Comparison of ENCODE assay signal across 14 cellular contexts in genomic region chr2:1614564-1614963, GRCh38.
DNase-seq lines count a peak whose midpoint lies in the region; ATAC-seq and TF ChIP-seq lines count a peak whose summit lies in the region.
"Had no signal": no experiment of that assay in that cellular context is flagged by ENCODE, and none has a peak within 500 bp of the region (broad histone marks: within the 10 kb centered on the region; RNA-seq: fewer than 3 reads in every experiment).

No MANE protein-coding gene starts in this region.

- no peaks in the 10 kb centered on the region for H3K9me3 ChIP-seq in right cardiac atrium (ENCODE audit: control insufficient read depth, low read length)
- no peaks in the 10 kb centered on the region for H3K9me3 ChIP-seq in esophagus squamous epithelium
- H3K9me3 ChIP-seq: thyroid gland had no signal

- TF ChIP-seq CTCF in WTC11 (IDR thresholded peaks at IDR 0.05) (no peak), type B pancreatic cell (conservative IDR thresholded peaks at IDR 0.05) (no peak), esophagus squamous epithelium (IDR thresholded peaks at IDR 0.05) (no peak)

- H3K4me1 Mint-ChIP-seq in WTC11 (peaks cover 57% of the 10 kb centered on the region), type B pancreatic cell (ENCODE audit: unreplicated experiment) (peaks cover 6% of the 10 kb centered on the region)
- peaks cover 1% of the 10 kb centered on the region for H3K4me1 Mint-ChIP-seq in activated T-cell treated with anti-CD3 and anti-CD28 coated beads, Interleukin-2, amount 50 U/mL, for 24 hours (ENCODE audit: low read depth)

- intact Hi-C loops in right cardiac atrium (cut with DNase I): no loop called here
- intact Hi-C loops in left ventricle myocardium superior (cut with micrococcal nuclease): no loop called here
- intact Hi-C loops in esophagus squamous epithelium (cut with DNase I): no loop called here

- WGBS in right cardiac atrium: 73% methylated on average over 10 of the region's 10 CpGs
- 67 to 68% methylated on average over 10 of the region's 10 CpGs for WGBS in esophagus squamous epithelium, 2 donors

- no peak for TF ChIP-seq POLR2A in esophagus squamous epithelium (IDR thresholded peaks at IDR 0.05)

- H3K36me3 ChIP-seq in esophagus squamous epithelium: no peaks in the 10 kb centered on the region
- H3K36me3 ChIP-seq: thyroid gland had no signal

- H3K27ac ChIP-seq in right cardiac atrium (ENCODE audit: low read length) (peak overlapping the region; percentile 25), esophagus squamous epithelium (no peak overlapping the region)
- H3K27ac ChIP-seq: thyroid gland had no signal

- H3K27me3 ChIP-seq in right cardiac atrium (ENCODE audit: control insufficient read depth, insufficient read depth) (no peaks in the 10 kb centered on the region), esophagus squamous epithelium (no peaks in the 10 kb centered on the region)
- H3K27me3 ChIP-seq: thyroid gland had no signal

- POLR2A ChIA-PET in WTC11 (lab: Charles Lee): interaction anchor here (2.1 kb wide), 1 partner anchor 10 kb away, joined by 12 read pairs; no protein-coding TSS in a partner anchor

- H3K4me3 ChIP-seq in right cardiac atrium (ENCODE audit: low read length): no peak overlapping the region
- H3K4me3 ChIP-seq in esophagus squamous epithelium: no peak overlapping the region
- H3K4me3 ChIP-seq: thyroid gland had no signal

- no peaks in the 10 kb centered on the region for H3K9me3 Mint-ChIP-seq in WTC11
- no peaks in the 10 kb centered on the region for H3K9me3 Mint-ChIP-seq in type B pancreatic cell
- no peaks in the 10 kb centered on the region for H3K9me3 Mint-ChIP-seq in activated T-cell treated with anti-CD3 and anti-CD28 coated beads, Interleukin-2, amount 50 U/mL, for 24 hours

- ATAC-seq in right cardiac atrium (no peak), left ventricle myocardium superior (no peak), HG03097 (IDR thresholded peaks at IDR 0.05; ENCODE audit: low FRiP score, unreplicated experiment) (peak; percentile 71), WTC11 (no peak), HG03045 (IDR thresholded peaks at IDR 0.05; ENCODE audit: unreplicated experiment) (no peak)
- ATAC-seq: HCT116 had no signal

- CTCF ChIA-PET in WTC11 (lab: Charles Lee): interaction anchor here (1.0 kb wide), 1 partner anchor 155 kb away, joined by 3 read pairs; no protein-coding TSS in a partner anchor

- H3K4me3 Mint-ChIP-seq in WTC11 (no peak overlapping the region), type B pancreatic cell (no peak overlapping the region)
- no peak overlapping the region for H3K4me3 Mint-ChIP-seq in activated T-cell treated with anti-CD3 and anti-CD28 coated beads, Interleukin-2, amount 50 U/mL, for 24 hours

- no peaks in the 10 kb centered on the region for H3K4me1 ChIP-seq in right cardiac atrium (ENCODE audit: control insufficient read depth, insufficient read depth, low read length)
- no peaks in the 10 kb centered on the region for H3K4me1 ChIP-seq in esophagus squamous epithelium

- H3K36me3 Mint-ChIP-seq in WTC11 (peaks cover 43% of the 10 kb centered on the region), type B pancreatic cell (no peaks in the 10 kb centered on the region)
- no peaks in the 10 kb centered on the region for H3K36me3 Mint-ChIP-seq in activated T-cell treated with anti-CD3 and anti-CD28 coated beads, Interleukin-2, amount 50 U/mL, for 24 hours (ENCODE audit: low read depth)

- DNase-seq in right cardiac atrium (no peak), left ventricle myocardium superior (no peak), WTC11 (ENCODE audit: low spot score) (no peak), type B pancreatic cell (ENCODE audit: extremely low spot score, unreplicated experiment) (no peak), esophagus squamous epithelium (lab: John Stamatoyannopoulos, UW) (no peak)
- no peak for DNase-seq in activated T-cell treated with anti-CD3 and anti-CD28 coated beads, Interleukin-2, amount 50 U/mL, for 24 hours
- DNase-seq: activated CD4-positive, alpha-beta T cell treated with anti-CD3 and anti-CD28 coated beads, Interleukin-2, amount 50 U/mL, for 48 hours; COR-L47; NCI-H1105 treated with DMSO at 0.1 percent for 48 hours; RPMI8226; thyroid gland had no signal

- no peaks in the 10 kb centered on the region for H3K27me3 Mint-ChIP-seq in WTC11 (ENCODE audit: low read depth)
- peaks cover 25% of the 10 kb centered on the region for H3K27me3 Mint-ChIP-seq in type B pancreatic cell
- peaks cover 3% of the 10 kb centered on the region for H3K27me3 Mint-ChIP-seq in activated T-cell treated with anti-CD3 and anti-CD28 coated beads, Interleukin-2, amount 50 U/mL, for 24 hours

- H3K27ac Mint-ChIP-seq in WTC11: peak overlapping the region; percentile 85; the same call in 1 of the 2 replicates
- H3K27ac Mint-ChIP-seq in type B pancreatic cell: no peak overlapping the region
- H3K27ac Mint-ChIP-seq in activated T-cell treated with anti-CD3 and anti-CD28 coated beads, Interleukin-2, amount 50 U/mL, for 24 hours: no peak overlapping the region

TF ChIP-seq in WTC11, 78 proteins besides CTCF, POLR2A, EP300 and RAD21:
- TF ChIP-seq FOXP1 (CRISPR knock-in tag; IDR thresholded peaks at IDR 0.05; ENCODE audit: borderline replicate concordance): no peak
- TF ChIP-seq MAX (CRISPR knock-in tag; IDR thresholded peaks at IDR 0.05): no peak
- TF ChIP-seq HMGA2 (CRISPR knock-in tag; IDR thresholded peaks at IDR 0.05): no peak
- TF ChIP-seq FOXP4 (CRISPR knock-in tag; IDR thresholded peaks at IDR 0.05): no peak
